8 cellular contexts compared by ENCODE assay signal in genomic region chr5:72517961-72518690, GRCh38. TPM values are rescaled to one million over a fixed set of nuclear protein-coding genes. Genes with fewer than 3 reads are reported as not detected.
DNase-seq lines count a peak whose midpoint lies in the region; ATAC-seq, FAIRE-seq and TF ChIP-seq lines count a peak whose summit lies in the region.
"Had no signal": no experiment of that assay in that cellular context is flagged by ENCODE, and none has a peak within 500 bp of the region (broad histone marks: within the 10 kb centered on the region; RNA-seq: fewer than 3 reads in every experiment).

No MANE protein-coding gene starts in this region.

- H3K23ac ChIP-seq in H1 (ENCODE audit: insufficient read length): no peak overlapping the region

- no peaks in the 10 kb centered on the region for H3K36me3 ChIP-seq in H1 (ENCODE audit: control insufficient read depth in 2 of 4, insufficient read depth in 4 of 4, low read length in 3 of 4)
- H3K36me3 ChIP-seq in mucosa of rectum (ENCODE audit: control insufficient read depth in 2 of 2, insufficient read depth in 2 of 2, low read length in 2 of 2): no peaks in the 10 kb centered on the region
- H3K36me3 ChIP-seq in upper lobe of right lung: no peaks in the 10 kb centered on the region

- H2BK12ac ChIP-seq in H1 (ENCODE audit: low read depth, low read length): no peak overlapping the region

- no peak overlapping the region for H2BK20ac ChIP-seq in H1 (ENCODE audit: low read length)

- H3K27ac ChIP-seq in H1 (ENCODE audit: low read depth, low read length) (no peak overlapping the region), mucosa of rectum (ENCODE audit: low read depth in 2 of 2, low read length in 2 of 2) (peak overlapping the region; percentile 7 to 25), upper lobe of right lung (peak overlapping the region; percentile 70)

- no peaks in the 10 kb centered on the region for H3K79me2 ChIP-seq in H1 (ENCODE audit: control insufficient read depth in 1 of 2, insufficient read depth in 2 of 2, low read length in 2 of 2)

- CTCF ChIA-PET in H1 (lab: Charles Lee; ENCODE audit: partially characterized antibody): interaction anchor here (0.8 to 1.8 kb wide), 4 partner anchors 8 to 299 kb away, joined by 3 to 13 read pairs (median 4); no protein-coding TSS in a partner anchor

- H2BK15ac ChIP-seq in H1 (ENCODE audit: low read length): no peak overlapping the region; the same call in 1 of the 2 replicates

- TF ChIP-seq CTCF in NB4 (IDR thresholded peaks at IDR 0.05; ENCODE audit: low read depth, low read length): no peak
- no peak for TF ChIP-seq CTCF in H1 (IDR thresholded peaks at IDR 0.05; ENCODE audit: control extremely low read depth in 1 of 3, insufficient read depth in 1 of 3, low read depth in 1 of 3, low read length in 3 of 3)
- no peak for TF ChIP-seq CTCF in upper lobe of right lung (IDR thresholded peaks at IDR 0.05)

- H4K91ac ChIP-seq in H1 (replicated peaks; ENCODE audit: insufficient read length, low read length): no peak overlapping the region

- intact Hi-C loops in upper lobe of right lung (cut with DNase I): no loop called here

- H3K4me1 ChIP-seq in H1 (replicated peaks in 1 of 4; ENCODE audit: control insufficient read depth in 3 of 4, insufficient read depth in 4 of 4, low read length in 3 of 4) (peaks cover 0 to 4% (median 1%) of the 10 kb centered on the region in 4 experiments; a peak in 1 of 7 replicates), mucosa of rectum (ENCODE audit: control insufficient read depth in 2 of 2, insufficient read depth in 2 of 2, low read length in 2 of 2) (no peaks in the 10 kb centered on the region), upper lobe of right lung (peaks cover 12% of the 10 kb centered on the region)

- H2AK5ac ChIP-seq in H1 (ENCODE audit: low read depth, low read length): no peak overlapping the region

- TF ChIP-seq EP300 in H1 (IDR thresholded peaks at IDR 0.05; ENCODE audit: borderline replicate concordance in 1 of 2, low read depth in 2 of 2, low read length in 2 of 2): no peak

- no peak overlapping the region for H3K18ac ChIP-seq in H1 (ENCODE audit: extremely low read depth, low read length)

- FAIRE-seq in H1 (lab: Jason Lieb, UNC): no peak
- FAIRE-seq: G401.6 had no signal

- 85% methylated on average over 13 of the region's 13 CpGs; no CpG with 5 or more reads in 1 of the 2 experiments for WGBS in H1 (ENCODE audit: extremely low coverage in 1 of 2, insufficient coverage in 1 of 2, insufficient read length in 1 of 2, insufficient replicate concordance in 2 of 2, low coverage in 1 of 2, low lambda C conversion rate in 2 of 2, missing lambda C conversion rate in 1 of 2), 2 experiments

- H3K56ac ChIP-seq in H1 (replicated peaks; ENCODE audit: insufficient read length, low read depth, low read length): no peak overlapping the region

- no peaks in the 10 kb centered on the region for H3K23me2 ChIP-seq in H1 (ENCODE audit: low read depth, low read length)

- no peak overlapping the region for H3K14ac ChIP-seq in H1 (ENCODE audit: insufficient read length)

- no peak overlapping the region for H3K4ac ChIP-seq in H1 (replicated peaks; ENCODE audit: insufficient read length, low read depth, low read length)

- DNase-seq in NB4 (ENCODE audit: low read depth): peak; percentile 82
- DNase-seq in H1 (ENCODE audit: low read depth in 1 of 2, low spot score in 2 of 2): no peak
- DNase-seq in upper lobe of right lung: peak; percentile 74
- DNase-seq in NCI-H146 (lab: John Stamatoyannopoulos, UW): no peak
- DNase-seq in activated gamma-delta T cell (lab: John Stamatoyannopoulos, UW): no peak

- POLR2A ChIA-PET in H1 (lab: Charles Lee; ENCODE audit: partially characterized antibody): no interaction called here

- H4K8ac ChIP-seq in H1 (ENCODE audit: extremely low read depth, insufficient read depth, low read length): no peak overlapping the region

- no peak overlapping the region for H4K5ac ChIP-seq in H1 (ENCODE audit: insufficient read length, low read depth, low read length)

- no peaks in the 10 kb centered on the region for H3K79me1 ChIP-seq in H1 (ENCODE audit: low read depth, low read length)

- H3K27me3 ChIP-seq in H1 (replicated peaks in 1 of 4; ENCODE audit: control insufficient read depth in 3 of 4, extremely low read depth in 1 of 4, insufficient read depth in 3 of 4, low read length in 3 of 4): no peaks in the 10 kb centered on the region
- no peaks in the 10 kb centered on the region for H3K27me3 ChIP-seq in mucosa of rectum (ENCODE audit: control insufficient read depth in 2 of 2, insufficient read depth in 2 of 2, low read length in 2 of 2)
- H3K27me3 ChIP-seq in upper lobe of right lung: no peaks in the 10 kb centered on the region

- H4K20me1 ChIP-seq in H1 (replicated peaks in 1 of 2; ENCODE audit: control insufficient read depth in 1 of 2, insufficient read depth in 2 of 2, low read length in 2 of 2): no peaks in the 10 kb centered on the region

- H3K9ac ChIP-seq in H1 (replicated peaks in 1 of 4; ENCODE audit: extremely low read depth in 1 of 4, low read depth in 3 of 4, low read length in 3 of 4) (no peak overlapping the region), mucosa of rectum (ENCODE audit: low read depth in 1 of 2, low read length in 2 of 2) (no peak overlapping the region)

- ATAC-seq in upper lobe of right lung (peak; percentile 91), GM21786 (IDR thresholded peaks at IDR 0.05; ENCODE audit: unreplicated experiment) (no peak)

- H3K9me3 ChIP-seq in H1 (ENCODE audit: insufficient read depth in 2 of 2, low read depth in 1 of 2, low read length in 1 of 2) (no peaks in the 10 kb centered on the region; a peak in 1 of 4 replicates), mucosa of rectum (ENCODE audit: control insufficient read depth in 2 of 2, low read length in 2 of 2) (no peaks in the 10 kb centered on the region), upper lobe of right lung (no peaks in the 10 kb centered on the region)

- no peak overlapping the region for H3K4me3 ChIP-seq in NB4 (ENCODE audit: low read depth, low read length)
- H3K4me3 ChIP-seq in H1 (ENCODE audit: extremely low read depth in 1 of 4, insufficient read depth in 2 of 4, low read depth in 3 of 4, low read length in 4 of 4): no peak overlapping the region
- H3K4me3 ChIP-seq in mucosa of rectum (ENCODE audit: low read length in 2 of 2): no peak overlapping the region
- H3K4me3 ChIP-seq in upper lobe of right lung: no peak overlapping the region

- peak overlapping the region; percentile 83; the same call in 1 of the 2 replicates for H2AFZ ChIP-seq in H1 (ENCODE audit: low read length)

- TF ChIP-seq RAD21 in H1 (IDR thresholded peaks at IDR 0.05 in 1 of 2, conservative IDR thresholded peaks at IDR 0.05 in 1 of 2; ENCODE audit: low read depth in 2 of 2, low read length in 2 of 2): no peak

- no peak overlapping the region for H2BK120ac ChIP-seq in H1 (replicated peaks; ENCODE audit: low read depth, low read length)

- TF ChIP-seq POLR2A in NB4 (IDR thresholded peaks at IDR 0.05; ENCODE audit: extremely low read depth, insufficient read length) (no peak), H1 (IDR thresholded peaks at IDR 0.05; ENCODE audit: control extremely low read depth in 1 of 2, low read depth in 2 of 2, low read length in 2 of 2) (no peak)

- H3K4me2 ChIP-seq in H1 (ENCODE audit: insufficient read depth in 1 of 2, low read depth in 2 of 2, low read length in 2 of 2): no peak overlapping the region

- no peak overlapping the region for H2BK5ac ChIP-seq in H1 (ENCODE audit: low read depth, low read length)

RNA-seq across cellular contexts. Expression of gene ZNF366, which starts 10.9 kb away (rescaled TPM):
- total RNA-seq in H1 (2021; fragmentation: NEBNext Ultra II Directional; extraction: Animal tissue kit (Norgen Biotek cat#: 25700)): not detected in 2 replicates
- not detected in 2 replicates for polyA plus RNA-seq in H1 (2011; rRNA removed)
- polyA plus RNA-seq in H1 (2011; cell fraction: cytosol; rRNA removed): not detected
- not detected for polyA plus RNA-seq in H1 (2011; cell fraction: nucleus; rRNA removed)
- not detected in 4 replicates for polyA plus RNA-seq in H1 (2012, experiment 1 of 2)
- polyA plus RNA-seq in H1 (2012, experiment 2 of 2): not detected
- not detected for polyA plus RNA-seq in H1 (2013, experiment 1 of 2)
- polyA plus RNA-seq in H1 (2013, experiment 2 of 2): not detected
- not detected in 2 replicates for polyA minus RNA-seq in H1 (2011; rRNA and poly(A)+ RNA removed)
- not detected for polyA minus RNA-seq in H1 (2011; cell fraction: cytosol; rRNA and poly(A)+ RNA removed)
- polyA minus RNA-seq in H1 (2011; cell fraction: nucleus; rRNA and poly(A)+ RNA removed): not detected
- total RNA-seq in upper lobe of right lung: 12.2 TPM

Comparison
In these comparisons a context has a peak if more than half of its experiments do, and no peak if none do; other contexts are left out.
1. DNase-seq: peak in NB4 (single experiment) and upper lobe of right lung (single experiment); none in H1 (0 of 2), NCI-H146 (single experiment) and activated gamma-delta T cell (single experiment).
2. RNA of gene ZNF366, which starts 10.9 kb away (total RNA-seq): 12.2 TPM in upper lobe of right lung (single experiment); not detected in H1; every median in the first group is over 10 times any median in the second.